Comparison of ENCODE assay signal across 8 cellular contexts in the genomic region with DNA sequence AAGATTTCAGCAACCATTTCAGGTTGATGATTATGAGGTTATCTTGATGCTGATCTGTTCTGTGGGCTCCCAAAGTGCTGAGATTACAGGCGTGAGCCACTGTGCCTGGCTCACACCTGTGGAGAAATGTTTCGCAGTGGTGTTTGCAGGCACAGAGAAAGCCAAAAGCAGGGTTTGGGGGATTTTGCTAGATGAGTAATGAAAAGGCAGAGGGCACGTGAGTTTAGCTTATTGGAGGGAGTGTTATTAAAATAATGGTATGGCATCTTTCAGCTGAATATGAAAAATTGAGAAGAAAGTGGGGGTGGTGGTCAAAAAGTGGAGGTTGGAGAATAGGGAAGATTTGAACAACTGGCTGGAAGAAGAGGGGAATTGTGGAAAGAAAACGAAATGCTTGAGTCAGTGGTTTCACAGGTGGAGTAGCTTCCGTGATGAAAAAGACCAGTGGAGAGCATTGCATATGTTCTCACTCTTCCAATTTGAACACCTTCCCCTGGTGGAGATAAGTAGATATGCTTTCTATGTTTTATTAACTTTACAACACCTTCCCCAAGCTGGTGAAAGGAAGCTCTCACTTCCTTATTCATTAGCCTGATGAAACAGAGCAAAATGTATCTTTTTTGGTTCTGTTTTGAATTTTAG. TPM values are rescaled to one million over a fixed set of nuclear protein-coding genes. Genes with fewer than 3 reads are reported as not detected.
DNase-seq lines count a peak whose midpoint lies in the region; ATAC-seq lines count a peak whose summit lies in the region.

No MANE protein-coding gene starts in this region.

- CTCF ChIA-PET in activated CD4-positive, alpha-beta T cell treated with anti-CD3 and anti-CD28 coated beads, Interleukin-2, amount 10 ng/mL, durations not matched to agents 7 days and 5 days (lab: Charles Lee) = interaction anchor here (0.6 to 1.2 kb wide), 6 partner anchors 10 to 974 kb away, joined by 3 to 4 read pairs (median 4); no protein-coding TSS in a partner anchor

- peak; percentile 54 for ATAC-seq in GM18867 (IDR thresholded peaks at IDR 0.05; ENCODE audit: unreplicated experiment)
- ATAC-seq in HG03159 (IDR thresholded peaks at IDR 0.05; ENCODE audit: unreplicated experiment) = peak; percentile 42
- peak; percentile 73 for ATAC-seq in stimulated activated naive CD8-positive, alpha-beta T cell treated with anti-CD3 and anti-CD28 coated beads, Interleukin-15, Interleukin-2, amounts not matched to agents 100 U/mL and 50 U/mL, for 24 hours
- no peak for ATAC-seq in HG02588 (IDR thresholded peaks at IDR 0.05; ENCODE audit: unreplicated experiment)
- ATAC-seq in left ventricle myocardium superior = no peak

- no peaks in the 10 kb centered on the region for H3K9me3 Mint-ChIP-seq in activated CD4-positive, alpha-beta T cell treated with anti-CD3 and anti-CD28 coated beads, Interleukin-2, amount 10 ng/mL, durations not matched to agents 7 days and 5 days

- H3K4me3 Mint-ChIP-seq in activated CD4-positive, alpha-beta T cell treated with anti-CD3 and anti-CD28 coated beads, Interleukin-2, amount 10 ng/mL, durations not matched to agents 7 days and 5 days = peak overlapping the region; percentile 81

- DNase-seq in AML-193 (lab: John Stamatoyannopoulos, UW) (peak; percentile 24 to 41), GF-D8 (lab: John Stamatoyannopoulos, UW) (no peak), left ventricle myocardium superior (no peak)
- no peak for DNase-seq in activated CD4-positive, alpha-beta T cell treated with anti-CD3 and anti-CD28 coated beads, Interleukin-2, amount 10 ng/mL, durations not matched to agents 7 days and 5 days
- DNase-seq in stimulated activated naive CD8-positive, alpha-beta T cell treated with anti-CD3 and anti-CD28 coated beads, Interleukin-15, Interleukin-2, amounts not matched to agents 100 U/mL and 50 U/mL, for 24 hours = peak; percentile 24

- H3K36me3 Mint-ChIP-seq in activated CD4-positive, alpha-beta T cell treated with anti-CD3 and anti-CD28 coated beads, Interleukin-2, amount 10 ng/mL, durations not matched to agents 7 days and 5 days (ENCODE audit: low read depth) = peaks cover 12% of the 10 kb centered on the region

- H3K27me3 Mint-ChIP-seq in activated CD4-positive, alpha-beta T cell treated with anti-CD3 and anti-CD28 coated beads, Interleukin-2, amount 10 ng/mL, durations not matched to agents 7 days and 5 days = no peaks in the 10 kb centered on the region

- peaks cover 33% of the 10 kb centered on the region for H3K4me1 Mint-ChIP-seq in activated CD4-positive, alpha-beta T cell treated with anti-CD3 and anti-CD28 coated beads, Interleukin-2, amount 10 ng/mL, durations not matched to agents 7 days and 5 days

- POLR2A ChIA-PET in activated CD4-positive, alpha-beta T cell treated with anti-CD3 and anti-CD28 coated beads, Interleukin-2, amount 10 ng/mL, durations not matched to agents 7 days and 5 days (lab: Charles Lee) = no interaction called here

- peak overlapping the region; percentile 89 for H3K27ac Mint-ChIP-seq in activated CD4-positive, alpha-beta T cell treated with anti-CD3 and anti-CD28 coated beads, Interleukin-2, amount 10 ng/mL, durations not matched to agents 7 days and 5 days

- intact Hi-C loops in left ventricle myocardium superior (cut with micrococcal nuclease) = no loop called here

RNA-seq across cellular contexts. Expression of gene CHST7, which starts 1.1 kb away (rescaled TPM):
- 1 to 10 TPM; 8.4 to 9.9 TPM for total RNA-seq in activated CD4-positive, alpha-beta T cell treated with anti-CD3 and anti-CD28 coated beads, Interleukin-2, amount 10 ng/mL, durations not matched to agents 7 days and 5 days
- 13.8 TPM for total RNA-seq in left ventricle myocardium superior

RNA-seq across cellular contexts. Expression of gene ZNF674, which starts 27.2 kb away (rescaled TPM):
- 1 to 10 TPM; 5.3 to 5.4 TPM for total RNA-seq in activated CD4-positive, alpha-beta T cell treated with anti-CD3 and anti-CD28 coated beads, Interleukin-2, amount 10 ng/mL, durations not matched to agents 7 days and 5 days
- total RNA-seq in left ventricle myocardium superior = 3.0 TPM

Comparison
In these comparisons a context has a peak if more than half of its experiments do, and no peak if none do; other contexts are left out.
1. DNase-seq: peak in AML-193 (2 of 2) and stimulated activated naive CD8-positive, alpha-beta T cell treated with anti-CD3 and anti-CD28 coated beads, Interleukin-15, Interleukin-2, amounts not matched to agents 100 U/mL and 50 U/mL, for 24 hours (single experiment); none in activated CD4-positive, alpha-beta T cell treated with anti-CD3 and anti-CD28 coated beads, Interleukin-2, amount 10 ng/mL, durations not matched to agents 7 days and 5 days (single experiment), GF-D8 (single experiment) and left ventricle myocardium superior (single experiment).
2. ATAC-seq: peak in GM18867 (single experiment), HG03159 (single experiment) and stimulated activated naive CD8-positive, alpha-beta T cell treated with anti-CD3 and anti-CD28 coated beads, Interleukin-15, Interleukin-2, amounts not matched to agents 100 U/mL and 50 U/mL, for 24 hours (single experiment); none in HG02588 (single experiment) and left ventricle myocardium superior (single experiment).